ENCODE assay signal across 15 cellular contexts in genomic region chr12:58750484-58750883, GRCh38.
DNase-seq lines count a peak whose midpoint lies in the region; ATAC-seq, FAIRE-seq and TF ChIP-seq lines count a peak whose summit lies in the region.
"Had no signal": no experiment of that assay in that cellular context is flagged by ENCODE, and none has a peak within 500 bp of the region (broad histone marks: within the 10 kb centered on the region; RNA-seq: fewer than 3 reads in every experiment).

No MANE protein-coding gene starts in this region.

- no peak for TF ChIP-seq POLR2A in H54 (IDR thresholded peaks at IDR 0.05; ENCODE audit: low read depth, low read length)
- TF ChIP-seq POLR2A in gastroesophageal sphincter (IDR thresholded peaks at IDR 0.05): no peak

- no peaks in the 10 kb centered on the region for H3K36me3 ChIP-seq in gastroesophageal sphincter
- H3K36me3 ChIP-seq: tibial artery had no signal

- H3K4me1 ChIP-seq in gastroesophageal sphincter: no peaks in the 10 kb centered on the region
- H3K4me1 ChIP-seq: tibial artery had no signal

- 22 to 29% methylated on average over 3 of the region's 3 CpGs for WGBS in gastroesophageal sphincter (ENCODE audit: low coverage in 1 of 2), 2 donors

- ATAC-seq in gastroesophageal sphincter: no peak
- ATAC-seq: naive thymus-derived CD4-positive, alpha-beta T cell; sciatic nerve had no signal

- no TSS peak for BruUV-seq in Calu3 (replicated peaks; lab: Mats Ljungman, UMichigan)

- no peak overlapping the region for H3K4me3 ChIP-seq in astrocyte of the spinal cord (ENCODE audit: low read depth, low read length)
- no peak overlapping the region for H3K4me3 ChIP-seq in gastroesophageal sphincter
- H3K4me3 ChIP-seq: tibial artery had no signal

- peak; percentile 64 for DNase-seq in A172 (ENCODE audit: low spot score)
- DNase-seq in H54 (ENCODE audit: insufficient read length, low spot score): no peak
- peak; percentile 94 for DNase-seq in astrocyte of the spinal cord (ENCODE audit: low read depth, low spot score)
- peak; percentile 48 for DNase-seq in inferior parietal cortex (ENCODE audit: extremely low spot score)
- no peak for DNase-seq in NCI-H2227 treated with DMSO at 0.1 percent for 48 hours (lab: John Stamatoyannopoulos, UW)
- DNase-seq in Calu3: no peak
- DNase-seq in D721Med (ENCODE audit: insufficient read length, low spot score): no peak
- DNase-seq: MV-4-11; naive thymus-derived CD4-positive, alpha-beta T cell; SHP77; tibial artery had no signal

- no peaks in the 10 kb centered on the region for H3K4me1 Mint-ChIP-seq in Calu3 (ENCODE audit: low read depth, unreplicated experiment)
- H3K4me1 Mint-ChIP-seq: naive thymus-derived CD4-positive, alpha-beta T cell had no signal

- no peak for TF ChIP-seq EP300 in gastroesophageal sphincter (IDR thresholded peaks at IDR 0.05)

- peak; percentile 84 for FAIRE-seq in H54 (lab: Jason Lieb, UNC)
- FAIRE-seq in D721Med (lab: Jason Lieb, UNC): no peak
- FAIRE-seq: A204.1, endometrium had no signal

- peaks cover 2% of the 10 kb centered on the region for H3K9me3 Mint-ChIP-seq in Calu3 (ENCODE audit: low read depth, unreplicated experiment)

- no peak overlapping the region for H3K4me3 Mint-ChIP-seq in Calu3 (ENCODE audit: low read depth, unreplicated experiment)
- H3K4me3 Mint-ChIP-seq: naive thymus-derived CD4-positive, alpha-beta T cell had no signal

- in situ Hi-C loops in astrocyte of the spinal cord (cut with HindIII; ENCODE audit: low sequenced_read_pairs): no loop called here

- H3K9me3 ChIP-seq in gastroesophageal sphincter: no peaks in the 10 kb centered on the region
- H3K9me3 ChIP-seq: tibial artery had no signal

- no peaks in the 10 kb centered on the region for H3K27me3 Mint-ChIP-seq in Calu3 (ENCODE audit: unreplicated experiment)
- H3K27me3 Mint-ChIP-seq: naive thymus-derived CD4-positive, alpha-beta T cell had no signal

- TF ChIP-seq CTCF in astrocyte of the spinal cord (IDR thresholded peaks at IDR 0.05; ENCODE audit: low read depth, low read length) (no peak), Calu3 (IDR thresholded peaks at IDR 0.05; ENCODE audit: unreplicated experiment) (no peak), gastroesophageal sphincter (IDR thresholded peaks at IDR 0.05) (no peak), D721Med (IDR thresholded peaks at IDR 0.05; ENCODE audit: insufficient read depth, missing control alignments) (no peak)

- intact Hi-C loops in Calu3 (cut with micrococcal nuclease; ENCODE audit: unreplicated experiment): no loop called here

- no peaks in the 10 kb centered on the region for H3K36me3 Mint-ChIP-seq in Calu3 (ENCODE audit: insufficient read depth, unreplicated experiment)
- H3K36me3 Mint-ChIP-seq: naive thymus-derived CD4-positive, alpha-beta T cell had no signal

- H3K27me3 ChIP-seq in gastroesophageal sphincter: no peaks in the 10 kb centered on the region
- H3K27me3 ChIP-seq: tibial artery had no signal

- CTCF ChIA-PET in Calu3 (lab: Charles Lee): no interaction called here

- no peak overlapping the region for H3K27ac ChIP-seq in gastroesophageal sphincter
- H3K27ac ChIP-seq: tibial artery had no signal

- H3K27ac Mint-ChIP-seq in Calu3 (ENCODE audit: unreplicated experiment): no peak overlapping the region
- H3K27ac Mint-ChIP-seq: naive thymus-derived CD4-positive, alpha-beta T cell had no signal

Comparison
In these comparisons a context has a peak if more than half of its experiments do, and no peak if none do; other contexts are left out.
1. DNase-seq: peak in A172 (single experiment), astrocyte of the spinal cord (single experiment) and inferior parietal cortex (single experiment); none in H54 (single experiment), NCI-H2227 treated with DMSO at 0.1 percent for 48 hours (single experiment), Calu3 (single experiment) and D721Med (single experiment).